ENCODE assay signal across 18 cellular contexts in genomic region chr12:59040043-59040442, GRCh38.
DNase-seq lines count a peak whose midpoint lies in the region; ATAC-seq, FAIRE-seq and TF ChIP-seq lines count a peak whose summit lies in the region.
"Had no signal": no experiment of that assay in that cellular context is flagged by ENCODE, and none has a peak within 500 bp of the region (broad histone marks: within the 10 kb centered on the region; RNA-seq: fewer than 3 reads in every experiment).

No MANE protein-coding gene starts in this region.

- TF ChIP-seq POLR2A in A549 (IDR thresholded peaks at IDR 0.05; ENCODE audit: low read length) = no peak
- TF ChIP-seq POLR2A in tibial nerve (IDR thresholded peaks at IDR 0.05) = no peak

- H3K27ac Mint-ChIP-seq in neural progenitor cell = no peak overlapping the region
- no peak overlapping the region for H3K27ac Mint-ChIP-seq in activated naive CD8-positive, alpha-beta T cell treated with anti-CD3 and anti-CD28 coated beads, Interleukin-2, amount 50 U/mL, for 24 hours

- TF ChIP-seq RAD21 in A549 (conservative IDR thresholded peaks at IDR 0.05 in 1 of 2, IDR thresholded peaks at IDR 0.05 in 1 of 2) = no peak

- CTCF ChIA-PET in A549 (lab: Yijun Ruan, JAX) = interaction anchor here (0.6 kb wide), 2 partner anchors 247 to 623 kb away, joined by 3 to 4 read pairs; no protein-coding TSS in a partner anchor

- no peaks in the 10 kb centered on the region for H3K36me3 Mint-ChIP-seq in neural progenitor cell
- no peaks in the 10 kb centered on the region for H3K36me3 Mint-ChIP-seq in activated naive CD8-positive, alpha-beta T cell treated with anti-CD3 and anti-CD28 coated beads, Interleukin-2, amount 50 U/mL, for 24 hours (ENCODE audit: low read depth)

- no peak for TF ChIP-seq CTCF in A549 (IDR thresholded peaks at IDR 0.05)
- TF ChIP-seq CTCF in neural progenitor cell (IDR thresholded peaks at IDR 0.05) = no peak
- no peak for TF ChIP-seq CTCF in tibial nerve (IDR thresholded peaks at IDR 0.05)

- H3K9ac ChIP-seq in neural progenitor cell = no peak overlapping the region

- no peaks in the 10 kb centered on the region for H4K20me1 ChIP-seq in neural progenitor cell (ENCODE audit: low read depth)

- no peaks in the 10 kb centered on the region for H3K79me2 ChIP-seq in neural progenitor cell (ENCODE audit: low read depth)

- H3K27me3 ChIP-seq in SJSA1 (replicated peaks) = no peaks in the 10 kb centered on the region
- H3K27me3 ChIP-seq in neural progenitor cell = no peaks in the 10 kb centered on the region
- H3K27me3 ChIP-seq in tibial nerve = no peaks in the 10 kb centered on the region
- H3K27me3 ChIP-seq: pancreas had no signal

- H3K4me1 ChIP-seq in A549 (peaks cover 31% of the 10 kb centered on the region), SJSA1 (replicated peaks) (peaks cover 49% of the 10 kb centered on the region), neural progenitor cell (peaks cover 62% of the 10 kb centered on the region), tibial nerve (peaks cover 0 to 33% (median 0%) of the 10 kb centered on the region in 4 donors)

- H2AFZ ChIP-seq in neural progenitor cell (replicated peaks) = no peak overlapping the region

- peak overlapping the region; percentile 66; the same call in 1 of the 3 replicates for H3K4me2 ChIP-seq in A549
- peak overlapping the region; percentile 53 for H3K4me2 ChIP-seq in neural progenitor cell

- H3K4me3 ChIP-seq in A549 = no peak overlapping the region
- no peak overlapping the region for H3K4me3 ChIP-seq in SJSA1
- no peak overlapping the region for H3K4me3 ChIP-seq in neural progenitor cell
- no peak overlapping the region for H3K4me3 ChIP-seq in tibial nerve
- H3K4me3 ChIP-seq: mucosa of descending colon, pancreas had no signal

- no peak overlapping the region for H3K4me3 Mint-ChIP-seq in neural progenitor cell
- no peak overlapping the region for H3K4me3 Mint-ChIP-seq in activated naive CD8-positive, alpha-beta T cell treated with anti-CD3 and anti-CD28 coated beads, Interleukin-2, amount 50 U/mL, for 24 hours

- H3K27me3 Mint-ChIP-seq in neural progenitor cell (ENCODE audit: insufficient read depth, low read depth) = no peaks in the 10 kb centered on the region
- H3K27me3 Mint-ChIP-seq in activated naive CD8-positive, alpha-beta T cell treated with anti-CD3 and anti-CD28 coated beads, Interleukin-2, amount 50 U/mL, for 24 hours = no peaks in the 10 kb centered on the region

- no peaks in the 10 kb centered on the region for H3K9me3 Mint-ChIP-seq in neural progenitor cell
- peaks cover 3% of the 10 kb centered on the region for H3K9me3 Mint-ChIP-seq in activated naive CD8-positive, alpha-beta T cell treated with anti-CD3 and anti-CD28 coated beads, Interleukin-2, amount 50 U/mL, for 24 hours

- POLR2A ChIA-PET in A549 (lab: Yijun Ruan, JAX) = interaction anchor here (0.6 kb wide), 1 partner anchor 529 kb away, joined by 11 read pairs; no protein-coding TSS in a partner anchor

- H3K27ac ChIP-seq in A549 (peak overlapping the region; percentile 61 to 76; a peak in 5 of 6 replicates), SJSA1 (peak overlapping the region; percentile 83), neural progenitor cell (peak overlapping the region; percentile 97), tibial nerve (peak overlapping the region in 1 of 4 donors; percentile 11)
- H3K27ac ChIP-seq: C4-2B had no signal

- peaks cover 49% of the 10 kb centered on the region for H3F3A ChIP-seq in neural progenitor cell (ENCODE audit: low read depth)

- ATAC-seq in A549 = no peak
- ATAC-seq in esophagus mucosa = peak; percentile 62
- ATAC-seq in activated naive CD8-positive, alpha-beta T cell treated with anti-CD3 and anti-CD28 coated beads, Interleukin-2, amount 50 U/mL, for 24 hours = no peak
- ATAC-seq: mucosa of descending colon had no signal

- WGBS in A549 (ENCODE audit: missing lambda C conversion rate) = 94% methylated on average over 2 of the region's 2 CpGs
- WGBS in tibial nerve, 2 donors = 79 to 98% methylated on average over 2 of the region's 2 CpGs

- FAIRE-seq in A549 (lab: Jason Lieb, UNC) = no peak
- FAIRE-seq: GM12892, pancreas had no signal

- TF ChIP-seq EP300 in A549 (IDR thresholded peaks at IDR 0.05) (no peak), tibial nerve (IDR thresholded peaks at IDR 0.05) (no peak)

- no peak for DNase-seq in A549 (ENCODE audit: low read depth in 1 of 2, low spot score in 1 of 2)
- DNase-seq in SJSA1 (ENCODE audit: low read depth in 1 of 2, low spot score in 2 of 2) = no peak
- no peak for DNase-seq in neural progenitor cell (ENCODE audit: low spot score)
- no peak for DNase-seq in tibial nerve (ENCODE audit: low spot score in 2 of 2)
- no peak for DNase-seq in activated naive CD8-positive, alpha-beta T cell treated with anti-CD3 and anti-CD28 coated beads, Interleukin-2, amount 50 U/mL, for 24 hours
- no peak for DNase-seq in NCI-H82 treated with DMSO at 0.1 percent for 48 hours (lab: John Stamatoyannopoulos, UW; ENCODE audit: unreplicated experiment)
- no peak for DNase-seq in stimulated activated CD4-positive, alpha-beta T cell treated with anti-CD3 and anti-CD28 coated beads, Interleukin-4, amount 100 ng/mL, for 1 hour
- DNase-seq: 8988T; activated CD4-positive, alpha-beta T cell treated with anti-CD3 and anti-CD28 coated beads, Interleukin-2, amount 50 U/mL, for 1 hour; activated naive CD4-positive, alpha-beta T cell treated with anti-CD3 and anti-CD28 coated beads, Interleukin-2, amount 50 U/mL, for 16 hours; activated T-cell treated with anti-CD3 and anti-CD28 coated beads for 4 hours; mucosa of descending colon; NCI-H2081; NCI-H526; pancreas had no signal

- H3K4me1 Mint-ChIP-seq in neural progenitor cell = peaks cover 20% of the 10 kb centered on the region
- H3K4me1 Mint-ChIP-seq in activated naive CD8-positive, alpha-beta T cell treated with anti-CD3 and anti-CD28 coated beads, Interleukin-2, amount 50 U/mL, for 24 hours = no peaks in the 10 kb centered on the region

- H3K9me3 ChIP-seq in A549 = no peaks in the 10 kb centered on the region
- H3K9me3 ChIP-seq in SJSA1 (replicated peaks) = no peaks in the 10 kb centered on the region
- H3K9me3 ChIP-seq in neural progenitor cell (ENCODE audit: low read depth) = no peaks in the 10 kb centered on the region
- no peaks in the 10 kb centered on the region for H3K9me3 ChIP-seq in tibial nerve
- H3K9me3 ChIP-seq: mucosa of descending colon, pancreas had no signal

- no peaks in the 10 kb centered on the region for H3K36me3 ChIP-seq in SJSA1
- H3K36me3 ChIP-seq in neural progenitor cell = no peaks in the 10 kb centered on the region
- no peaks in the 10 kb centered on the region for H3K36me3 ChIP-seq in tibial nerve
- H3K36me3 ChIP-seq: pancreas had no signal

TF ChIP-seq in A549, 52 proteins besides CTCF, POLR2A, EP300 and RAD21:
- no peak for TF ChIP-seq MAZ (IDR thresholded peaks at IDR 0.05; ENCODE audit: borderline replicate concordance, low read depth, low read length)
- TF ChIP-seq RFX5 (IDR thresholded peaks at IDR 0.05) = no peak
- TF ChIP-seq HES2 (IDR thresholded peaks at IDR 0.05) = no peak
- no peak for TF ChIP-seq MYC (IDR thresholded peaks at IDR 0.05; ENCODE audit: borderline replicate concordance, low read length)
- TF ChIP-seq PHF8 (IDR thresholded peaks at IDR 0.05; ENCODE audit: borderline replicate concordance, low read depth) = no peak
